ENCODE assay signal across 1 cellular context in genomic region chr14:77322209-77322902, GRCh38.
TF ChIP-seq lines count a peak whose summit lies in the region.

No MANE protein-coding gene starts in this region.

TF ChIP-seq in IMR-90, 13 proteins besides CTCF, POLR2A, EP300 and RAD21:
- no peak for TF ChIP-seq RFX5 (IDR thresholded peaks at IDR 0.05; ENCODE audit: low read depth, low read length)
- TF ChIP-seq ELK1 (IDR thresholded peaks at IDR 0.05; ENCODE audit: borderline replicate concordance, low read depth, low read length): no peak
- TF ChIP-seq USF2 (IDR thresholded peaks at IDR 0.05; ENCODE audit: low read depth, low read length): no peak
- no peak for TF ChIP-seq CHD1 (IDR thresholded peaks at IDR 0.05; ENCODE audit: low read depth, low read length)
- TF ChIP-seq SMC3 (IDR thresholded peaks at IDR 0.05; ENCODE audit: low read depth, low read length): no peak
- no peak for TF ChIP-seq NFE2L2 (IDR thresholded peaks at IDR 0.05; ENCODE audit: low read depth, low read length)
- no peak for TF ChIP-seq RCOR1 (IDR thresholded peaks at IDR 0.05; ENCODE audit: insufficient replicate concordance, low read length)
- TF ChIP-seq MXI1 (IDR thresholded peaks at IDR 0.05; ENCODE audit: borderline replicate concordance, low read depth, low read length): no peak
- no peak for TF ChIP-seq FOS (IDR thresholded peaks at IDR 0.05; ENCODE audit: low read depth, low read length)
- TF ChIP-seq MAFK (IDR thresholded peaks at IDR 0.05; ENCODE audit: low read depth, low read length): no peak
- TF ChIP-seq BHLHE40 (IDR thresholded peaks at IDR 0.05; ENCODE audit: low read depth, low read length): no peak
- TF ChIP-seq CEBPB (IDR thresholded peaks at IDR 0.05; ENCODE audit: low read depth, low read length): no peak
- TF ChIP-seq MAZ (IDR thresholded peaks at IDR 0.05; ENCODE audit: borderline replicate concordance, low read depth, low read length): no peak
TF ChIP-seq in IMR-90: peak in this region for 0.
